ENCODE assay signal across 8 cellular contexts in the genomic region with DNA sequence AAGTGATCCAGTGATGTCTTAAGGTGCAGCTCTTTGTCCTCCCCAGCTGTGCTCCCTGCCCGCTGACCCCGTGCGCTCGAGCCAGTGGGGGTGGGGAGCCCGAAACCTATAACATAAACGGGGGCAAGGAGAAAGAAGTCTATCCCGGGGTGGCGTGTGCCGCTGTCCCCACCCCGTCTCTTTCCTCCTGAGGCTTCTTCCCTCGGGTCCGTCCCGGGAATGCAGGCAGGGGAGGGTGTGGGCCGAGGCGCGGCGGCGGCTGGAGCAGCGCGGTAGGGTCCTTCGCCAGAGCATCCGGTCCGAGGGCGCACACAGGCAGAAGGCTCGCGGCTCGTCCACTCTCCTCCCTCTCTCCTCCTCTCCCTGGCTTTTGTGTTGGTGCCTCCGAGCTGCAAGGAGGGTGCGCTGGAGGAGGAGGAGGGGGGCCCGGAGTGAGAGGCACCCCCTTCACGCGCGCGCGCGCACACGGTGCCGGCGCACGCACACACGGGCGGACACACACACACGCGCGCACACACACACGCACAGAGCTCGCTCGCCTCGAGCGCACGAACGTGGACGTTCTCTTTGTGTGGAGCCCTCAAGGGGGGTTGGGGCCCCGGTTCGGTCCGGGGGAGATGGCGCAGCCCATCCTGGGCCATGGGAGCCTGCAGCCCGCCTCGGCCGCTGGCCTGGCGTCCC. TPM values are rescaled to one million over a fixed set of nuclear protein-coding genes. Genes with fewer than 3 reads are reported as not detected.
A peak's percentile ranks its signal among the peaks of the same experiment; 100 is the strongest.
DNase-seq lines count a peak whose midpoint lies in the region; ATAC-seq and TF ChIP-seq lines count a peak whose summit lies in the region.

TSS of gene RAB33A (plus strand) at position 517 of the 681 bp plus-strand sequence. CDS start at position 618, 101 bp downstream.

- H3K27me3 ChIP-seq in mucosa of stomach (ENCODE audit: control insufficient read depth, insufficient read depth, low read length) (peaks cover 8% of the 10 kb centered on the region), thoracic aorta (replicated peaks; ENCODE audit: insufficient read depth) (no peaks in the 10 kb centered on the region)

- no peak within 1 kb of the TSS for H3K4me3 ChIP-seq in mucosa of stomach (ENCODE audit: low read length)
- peak within 1 kb of the TSS; percentile 74 for H3K4me3 ChIP-seq in thoracic aorta

- CTCF ChIA-PET in activated CD8-positive, alpha-beta memory T cell treated with anti-CD3 and anti-CD28 coated beads for 36 hours (lab: Charles Lee) = interaction anchor here (1.5 to 4.2 kb wide), 2 partner anchors 17 to 91 kb away, joined by 3 to 11 read pairs; no protein-coding TSS in a partner anchor

- H3K9ac ChIP-seq in mucosa of stomach (ENCODE audit: low read length) = peak within 1 kb of the TSS; percentile 34

- POLR2A ChIA-PET in activated CD8-positive, alpha-beta memory T cell treated with anti-CD3 and anti-CD28 coated beads for 36 hours (lab: Charles Lee) = no interaction called here

- no peak for TF ChIP-seq POLR2A in erythroblast (IDR thresholded peaks at IDR 0.05; ENCODE audit: low read length)

- no peak for TF ChIP-seq CTCF in thoracic aorta (IDR thresholded peaks at IDR 0.05)

- peak within 1 kb of the TSS in 1 of 2 donors; percentile 69 for H3K27ac ChIP-seq in thoracic aorta

- H3K36me3 ChIP-seq in mucosa of stomach (ENCODE audit: control insufficient read depth, insufficient read depth, low read length) (no peaks in the 10 kb centered on the region), thoracic aorta (no peaks in the 10 kb centered on the region)

- H3K9me3 ChIP-seq in mucosa of stomach (ENCODE audit: control insufficient read depth, low read length) = no peaks in the 10 kb centered on the region
- no peaks in the 10 kb centered on the region for H3K9me3 ChIP-seq in thoracic aorta

- DNase-seq in NK-92 treated with Interleukin-12 subunit alpha and Interleukin-12 subunit beta, amount 100 ng/mL, for 24 hours (lab: John Stamatoyannopoulos, UW) = peak; percentile 22
- DNase-seq in NK-92 (lab: John Stamatoyannopoulos, UW; ENCODE audit: unreplicated experiment) = no peak
- peak; percentile 25 for DNase-seq in NCI-H1092 (lab: John Stamatoyannopoulos, UW)
- peak; percentile 20 to 41 for DNase-seq in erythroblast (lab: John Stamatoyannopoulos, UW)
- no peak for DNase-seq in thoracic aorta (ENCODE audit: low spot score)
- DNase-seq in NCI-H2081 (lab: John Stamatoyannopoulos, UW) = no peak

- H3K4me1 ChIP-seq in mucosa of stomach (ENCODE audit: control insufficient read depth, insufficient read depth, low read length) (peaks cover 10% of the 10 kb centered on the region), thoracic aorta (ENCODE audit: control insufficient read depth in 1 of 2, low read depth in 2 of 2) (peaks cover 6 to 27% of the 10 kb centered on the region in 2 donors)

- no peak for ATAC-seq in thoracic aorta (ENCODE audit: insufficient number of reproducible peaks, low FRiP score, low read depth)

RNA-seq across cellular contexts. Expression of gene RAB33A, which starts in this region (rescaled TPM):
- total RNA-seq in activated CD8-positive, alpha-beta memory T cell treated with anti-CD3 and anti-CD28 coated beads for 36 hours = 10 to 100 TPM; 16.4 to 17.3 TPM
- not detected for total RNA-seq in thoracic aorta

Comparison
In these comparisons a context has a peak if more than half of its experiments do, and no peak if none do; other contexts are left out.
1. RNA of gene RAB33A (total RNA-seq): 16.4 to 17.3 TPM in activated CD8-positive, alpha-beta memory T cell treated with anti-CD3 and anti-CD28 coated beads for 36 hours; not detected in thoracic aorta; every median in the first group is over 10 times any median in the second.
2. DNase-seq: peak in NK-92 treated with Interleukin-12 subunit alpha and Interleukin-12 subunit beta, amount 100 ng/mL, for 24 hours (single experiment), NCI-H1092 (single experiment) and erythroblast (2 of 2); none in NK-92 (single experiment), thoracic aorta (single experiment) and NCI-H2081 (0 of 2).